ENCODE assay signal across 16 cellular contexts in the genomic region with DNA sequence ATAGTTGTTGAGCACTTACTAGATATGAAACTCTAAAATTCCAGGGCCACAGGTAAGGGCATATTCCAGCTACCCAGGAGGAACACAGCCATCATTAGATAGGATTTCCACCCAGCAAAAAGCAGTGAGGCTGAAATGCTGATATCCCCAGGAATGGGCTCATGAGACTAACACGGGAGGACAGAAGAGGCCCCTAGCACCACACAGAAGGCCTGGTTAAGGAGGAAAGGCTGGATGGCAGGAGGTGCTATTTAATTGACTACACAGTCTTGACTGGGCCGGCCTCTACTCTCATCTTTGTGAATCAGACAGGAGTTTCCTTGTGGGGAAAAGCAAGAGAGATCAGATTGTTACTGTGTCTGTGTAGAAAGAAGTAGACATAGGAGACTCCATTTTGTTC.
"Had no signal": no experiment of that assay in that cellular context is flagged by ENCODE, and none has a peak within 500 bp of the region (broad histone marks: within the 10 kb centered on the region; RNA-seq: fewer than 3 reads in every experiment).

No MANE protein-coding gene starts in this region.

- H3K27ac Mint-ChIP-seq: immature natural killer cell, memory B cell, naive B cell had no signal

- H3K9me3 ChIP-seq: colonic mucosa, left ventricle myocardium inferior, lower lobe of right lung, vagina had no signal

- H3K4me3 Mint-ChIP-seq: immature natural killer cell, memory B cell, naive B cell had no signal

- H3K27ac ChIP-seq: colonic mucosa, left ventricle myocardium inferior, lower lobe of right lung, right atrium auricular region, vagina had no signal

- H3K9me3 Mint-ChIP-seq: immature natural killer cell, memory B cell had no signal

- H3K36me3 Mint-ChIP-seq: immature natural killer cell, memory B cell had no signal

- H3K4me3 ChIP-seq: colonic mucosa, left ventricle myocardium inferior, lower lobe of right lung, right atrium auricular region, vagina had no signal

- H3K4me1 Mint-ChIP-seq: immature natural killer cell, memory B cell, naive B cell had no signal

- ATAC-seq: lower lobe of right lung had no signal

- H3K27me3 ChIP-seq: colonic mucosa, right atrium auricular region, vagina had no signal

- H3K36me3 ChIP-seq: colonic mucosa, left ventricle myocardium inferior, lower lobe of right lung, vagina had no signal

- H3K4me1 ChIP-seq: colonic mucosa, lower lobe of right lung, vagina had no signal

- DNase-seq: colonic mucosa; dermis blood vessel endothelial cell; erythroblast; foreskin melanocyte; immature natural killer cell; left ventricle myocardium inferior; lower lobe of right lung; naive B cell; posterior cingulate gyrus; small intestine; stimulated activated CD4-positive, alpha-beta T cell treated with anti-CD3 and anti-CD28 coated beads, Interleukin-12 subunit alpha, Interleukin-12 subunit beta, amount 100 ng/mL, for 4 hours; stimulated activated naive CD4-positive, alpha-beta T cell; trophoblast cell had no signal
